ENCODE assay signal across 22 cellular contexts in the genomic region with DNA sequence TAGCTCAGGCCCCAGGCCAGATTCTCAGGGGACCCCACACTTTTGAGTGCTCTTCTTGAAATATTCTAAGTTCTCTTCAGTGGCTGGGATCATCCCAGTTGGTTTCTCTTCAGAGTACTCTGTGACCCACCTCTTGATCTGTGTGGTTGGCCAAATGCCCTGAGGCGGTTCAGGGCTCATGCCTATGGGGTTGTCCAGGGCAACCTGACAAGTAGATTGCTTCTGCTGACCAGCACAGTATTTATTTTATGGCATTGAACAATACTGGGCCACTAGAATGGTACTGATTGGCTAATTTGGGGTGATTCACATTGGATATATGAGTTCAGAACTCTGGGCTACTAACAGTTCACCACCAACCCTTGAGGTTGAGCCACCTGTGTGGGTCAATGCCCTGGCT. TPM values are rescaled to one million over a fixed set of nuclear protein-coding genes. Genes with fewer than 3 reads are reported as not detected.
DNase-seq lines count a peak whose midpoint lies in the region; ATAC-seq and TF ChIP-seq lines count a peak whose summit lies in the region.
"Had no signal": no experiment of that assay in that cellular context is flagged by ENCODE, and none has a peak within 500 bp of the region (broad histone marks: within the 10 kb centered on the region; RNA-seq: fewer than 3 reads in every experiment).

No MANE protein-coding gene starts in this region.

- peaks cover 9% of the 10 kb centered on the region for H3K4me1 ChIP-seq in RWPE2 (ENCODE audit: insufficient read depth, poor library complexity, severe bottlenecking)
- peaks cover 17% of the 10 kb centered on the region for H3K4me1 ChIP-seq in foreskin keratinocyte
- H3K4me1 ChIP-seq in GM23338 (ENCODE audit: insufficient read depth), result no peaks in the 10 kb centered on the region
- H3K4me1 ChIP-seq: BLaER1 had no signal

- H3K27me3 ChIP-seq in RWPE2 (ENCODE audit: insufficient read depth, poor library complexity, severe bottlenecking), result no peaks in the 10 kb centered on the region
- peaks cover 3% of the 10 kb centered on the region for H3K27me3 ChIP-seq in foreskin keratinocyte
- no peaks in the 10 kb centered on the region for H3K27me3 ChIP-seq in GM23338 (ENCODE audit: insufficient read depth)
- H3K27me3 ChIP-seq: BLaER1 had no signal

- peaks cover 5% of the 10 kb centered on the region; the same call in 2 of the 3 replicates for H3K4me1 Mint-ChIP-seq in GM23338
- no peaks in the 10 kb centered on the region for H3K4me1 Mint-ChIP-seq in activated CD8-positive, alpha-beta T cell treated with anti-CD3 and anti-CD28 coated beads for 36 hours (ENCODE audit: low read depth)
- H3K4me1 Mint-ChIP-seq: IgD-negative memory B cell had no signal

- H3K36me3 ChIP-seq in RWPE2 (ENCODE audit: low read depth) (no peaks in the 10 kb centered on the region), GM23338 (ENCODE audit: insufficient read depth) (no peaks in the 10 kb centered on the region)
- H3K36me3 ChIP-seq: BLaER1 had no signal

- intact Hi-C loops in activated CD8-positive, alpha-beta T cell treated with anti-CD3 and anti-CD28 coated beads for 36 hours (cut with micrococcal nuclease), result no loop called here

- CTCF ChIA-PET in activated CD8-positive, alpha-beta T cell treated with anti-CD3 and anti-CD28 coated beads for 36 hours (lab: Charles Lee), result no interaction called here

- H2AFZ ChIP-seq in GM23338, result no peak overlapping the region

- H3K4me3 ChIP-seq in RWPE2 (ENCODE audit: severe bottlenecking) (no peak overlapping the region), GM23338 (no peak overlapping the region)
- H3K4me3 ChIP-seq: BLaER1 had no signal

- no peaks in the 10 kb centered on the region for H3K9me3 Mint-ChIP-seq in GM23338
- no peaks in the 10 kb centered on the region for H3K9me3 Mint-ChIP-seq in activated CD8-positive, alpha-beta T cell treated with anti-CD3 and anti-CD28 coated beads for 36 hours
- H3K9me3 Mint-ChIP-seq: CD4-positive, CD25-positive, alpha-beta regulatory T cell had no signal

- POLR2A ChIA-PET in activated CD8-positive, alpha-beta T cell treated with anti-CD3 and anti-CD28 coated beads for 36 hours (lab: Charles Lee), result no interaction called here

- H3K79me2 ChIP-seq in GM23338 (replicated peaks; ENCODE audit: insufficient read depth), result no peaks in the 10 kb centered on the region

- H3K36me3 Mint-ChIP-seq in GM23338 (ENCODE audit: low read depth), result no peaks in the 10 kb centered on the region; the same call in 2 of the 3 replicates
- H3K36me3 Mint-ChIP-seq in activated CD8-positive, alpha-beta T cell treated with anti-CD3 and anti-CD28 coated beads for 36 hours (ENCODE audit: low read depth), result no peaks in the 10 kb centered on the region

- ATAC-seq in RWPE2 (ENCODE audit: low read depth) (peak; percentile 17; the same call in 2 of the 3 replicates), foreskin keratinocyte (no peak), GM23338 (no peak)
- ATAC-seq in activated CD8-positive, alpha-beta T cell treated with anti-CD3 and anti-CD28 coated beads for 36 hours, result no peak
- ATAC-seq: Panc1 had no signal

- H3K9me2 ChIP-seq in GM23338 (ENCODE audit: insufficient read depth), result no peaks in the 10 kb centered on the region
- H3K9me2 ChIP-seq: SK-N-SH had no signal

- no peak overlapping the region for H3K27ac Mint-ChIP-seq in GM23338
- H3K27ac Mint-ChIP-seq in activated CD8-positive, alpha-beta T cell treated with anti-CD3 and anti-CD28 coated beads for 36 hours, result no peak overlapping the region
- H3K27ac Mint-ChIP-seq: CD4-positive, CD25-positive, alpha-beta regulatory T cell; H9; IgD-negative memory B cell had no signal

- no peak overlapping the region for H3K4me3 Mint-ChIP-seq in GM23338
- H3K4me3 Mint-ChIP-seq in activated CD8-positive, alpha-beta T cell treated with anti-CD3 and anti-CD28 coated beads for 36 hours, result no peak overlapping the region
- H3K4me3 Mint-ChIP-seq: CD4-positive, CD25-positive, alpha-beta regulatory T cell; H9 had no signal

- H3K9me3 ChIP-seq in RWPE2 (ENCODE audit: severe bottlenecking), result no peaks in the 10 kb centered on the region
- H3K9me3 ChIP-seq: BLaER1, SK-N-SH had no signal

- peak; percentile 5 for DNase-seq in HCEC 1CT
- peak; percentile 73 for DNase-seq in M059J (ENCODE audit: low read depth)
- no peak for DNase-seq in RWPE2 (ENCODE audit: low spot score)
- no peak for DNase-seq in foreskin keratinocyte
- DNase-seq in activated CD4-positive, alpha-beta T cell treated with anti-CD3 and anti-CD28 coated beads, Interleukin-2, amount 50 U/mL, for 48 hours, result no peak
- DNase-seq in GM23338 (ENCODE audit: low spot score), result no peak
- no peak for DNase-seq in activated CD8-positive, alpha-beta T cell treated with anti-CD3 and anti-CD28 coated beads for 36 hours
- DNase-seq in NCI-H526 treated with DMSO at 0.1 percent for 48 hours (lab: John Stamatoyannopoulos, UW), result no peak
- DNase-seq: CD4-positive, CD25-positive, alpha-beta regulatory T cell; DMS153; DND-41; H9; NCI-H1105; NCI-H1436 treated with DMSO at 0.1 percent for 48 hours; NCI-H2029; NCI-H446 treated with DMSO at 0.1 percent for 48 hours; NCI-H526; SK-N-SH had no signal

- TF ChIP-seq CTCF in RWPE2 (IDR thresholded peaks at IDR 0.05; ENCODE audit: poor library complexity, severe bottlenecking) (no peak), foreskin keratinocyte (conservative IDR thresholded peaks at IDR 0.05) (no peak), GM23338 (conservative IDR thresholded peaks at IDR 0.05; ENCODE audit: low read depth in 2 of 2) (no peak)
- TF ChIP-seq CTCF in activated CD8-positive, alpha-beta T cell treated with anti-CD3 and anti-CD28 coated beads for 36 hours (IDR thresholded peaks at IDR 0.05), result no peak

- no peaks in the 10 kb centered on the region for H3F3A ChIP-seq in GM23338 (replicated peaks; ENCODE audit: low read depth)

- H4K20me1 ChIP-seq in GM23338 (replicated peaks; ENCODE audit: insufficient read depth), result no peaks in the 10 kb centered on the region
- H4K20me1 ChIP-seq: BLaER1 had no signal

- peaks cover 5% of the 10 kb centered on the region for H3K27me3 Mint-ChIP-seq in GM23338 (ENCODE audit: insufficient read depth, low read depth, poor library complexity)
- no peaks in the 10 kb centered on the region for H3K27me3 Mint-ChIP-seq in activated CD8-positive, alpha-beta T cell treated with anti-CD3 and anti-CD28 coated beads for 36 hours

- H3K27ac ChIP-seq in RWPE2 (ENCODE audit: poor library complexity, severe bottlenecking) (peak overlapping the region; percentile 50), foreskin keratinocyte (peak overlapping the region; percentile 55), GM23338 (ENCODE audit: low read depth) (no peak overlapping the region)
- H3K27ac ChIP-seq: BLaER1, KMS-11 had no signal

- H3K4me2 ChIP-seq in GM23338, result no peak overlapping the region
- H3K4me2 ChIP-seq: BLaER1, KMS-11, SK-N-SH had no signal

TF ChIP-seq in GM23338, 12 proteins besides CTCF, POLR2A, EP300 and RAD21 (continues in another document):
- TF ChIP-seq CREB1 (CRISPR knock-in tag; IDR thresholded peaks at IDR 0.05; ENCODE audit: low read depth), result no peak
- TF ChIP-seq NANOG (IDR thresholded peaks at IDR 0.05; ENCODE audit: borderline replicate concordance), result no peak
- TF ChIP-seq, protein P1, sequence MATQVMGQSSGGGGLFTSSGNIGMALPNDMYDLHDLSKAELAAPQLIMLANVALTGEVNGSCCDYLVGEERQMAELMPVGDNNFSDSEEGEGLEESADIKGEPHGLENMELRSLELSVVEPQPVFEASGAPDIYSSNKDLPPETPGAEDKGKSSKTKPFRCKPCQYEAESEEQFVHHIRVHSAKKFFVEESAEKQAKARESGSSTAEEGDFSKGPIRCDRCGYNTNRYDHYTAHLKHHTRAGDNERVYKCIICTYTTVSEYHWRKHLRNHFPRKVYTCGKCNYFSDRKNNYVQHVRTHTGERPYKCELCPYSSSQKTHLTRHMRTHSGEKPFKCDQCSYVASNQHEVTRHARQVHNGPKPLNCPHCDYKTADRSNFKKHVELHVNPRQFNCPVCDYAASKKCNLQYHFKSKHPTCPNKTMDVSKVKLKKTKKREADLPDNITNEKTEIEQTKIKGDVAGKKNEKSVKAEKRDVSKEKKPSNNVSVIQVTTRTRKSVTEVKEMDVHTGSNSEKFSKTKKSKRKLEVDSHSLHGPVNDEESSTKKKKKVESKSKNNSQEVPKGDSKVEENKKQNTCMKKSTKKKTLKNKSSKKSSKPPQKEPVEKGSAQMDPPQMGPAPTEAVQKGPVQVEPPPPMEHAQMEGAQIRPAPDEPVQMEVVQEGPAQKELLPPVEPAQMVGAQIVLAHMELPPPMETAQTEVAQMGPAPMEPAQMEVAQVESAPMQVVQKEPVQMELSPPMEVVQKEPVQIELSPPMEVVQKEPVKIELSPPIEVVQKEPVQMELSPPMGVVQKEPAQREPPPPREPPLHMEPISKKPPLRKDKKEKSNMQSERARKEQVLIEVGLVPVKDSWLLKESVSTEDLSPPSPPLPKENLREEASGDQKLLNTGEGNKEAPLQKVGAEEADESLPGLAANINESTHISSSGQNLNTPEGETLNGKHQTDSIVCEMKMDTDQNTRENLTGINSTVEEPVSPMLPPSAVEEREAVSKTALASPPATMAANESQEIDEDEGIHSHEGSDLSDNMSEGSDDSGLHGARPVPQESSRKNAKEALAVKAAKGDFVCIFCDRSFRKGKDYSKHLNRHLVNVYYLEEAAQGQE (IDR thresholded peaks at IDR 0.05; ENCODE audit: unreplicated experiment), result no peak
- no peak for TF ChIP-seq ZNF331 (CRISPR knock-in tag; IDR thresholded peaks at IDR 0.05; ENCODE audit: low read depth)
- TF ChIP-seq POLR2AphosphoS5 (IDR thresholded peaks at IDR 0.05; ENCODE audit: low read depth), result no peak

RNA-seq across cellular contexts. Expression of a gene that starts 7.4 kb away (rescaled TPM):
- 41.9 and 56.5 TPM in 2 replicates for total RNA-seq in M059J (2014; rRNA removed; shearing (Covaris generic))
- 34.6 and 41.1 TPM in 2 replicates for total RNA-seq in foreskin keratinocyte
- polyA plus RNA-seq in foreskin keratinocyte (34.3 and 38.4 TPM in 2 replicates), GM23338 (2016; fragmentation: Nextera tagmentation; extraction: Ambion mirVana) (26.1 and 33.2 TPM in 2 replicates)
- 32.2 and 36.2 TPM in 2 replicates for total RNA-seq in GM23338 (2014; rRNA removed; shearing (Covaris generic))
- total RNA-seq in activated CD8-positive, alpha-beta T cell treated with anti-CD3 and anti-CD28 coated beads for 36 hours, result 10 to 100 TPM; 44.8 to 50.0 TPM

Comparison
In these comparisons a context has a peak if more than half of its experiments do, and no peak if none do; other contexts are left out.
1. DNase-seq: peak in HCEC 1CT (single experiment) and M059J (single experiment); none in RWPE2 (single experiment), foreskin keratinocyte (0 of 2), activated CD4-positive, alpha-beta T cell treated with anti-CD3 and anti-CD28 coated beads, Interleukin-2, amount 50 U/mL, for 48 hours (0 of 2), GM23338 (single experiment), activated CD8-positive, alpha-beta T cell treated with anti-CD3 and anti-CD28 coated beads for 36 hours (single experiment) and NCI-H526 treated with DMSO at 0.1 percent for 48 hours (single experiment).